3 cellular contexts compared by ENCODE assay signal in the genomic region with DNA sequence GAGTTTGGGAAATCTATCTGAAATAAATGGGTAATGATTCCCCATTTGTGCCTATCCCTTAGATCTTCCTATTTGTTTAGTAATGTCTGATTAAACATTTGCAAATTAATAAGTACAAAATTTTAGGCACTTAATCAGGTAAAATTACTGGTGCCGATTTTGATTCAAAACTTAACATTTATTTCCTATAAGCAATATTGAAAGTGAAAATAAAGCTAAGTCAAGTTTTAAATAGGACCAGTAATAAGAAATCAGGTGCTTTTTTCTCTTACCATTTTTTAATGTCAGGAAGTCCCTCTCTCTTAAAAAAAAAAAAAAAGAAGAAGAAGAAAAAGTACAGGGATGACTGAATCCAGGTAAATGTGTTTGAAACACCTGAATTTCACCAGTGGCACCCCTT.
TF ChIP-seq lines count a peak whose summit lies in the region.

No MANE protein-coding gene starts in this region.

TF ChIP-seq in liver, 16 proteins besides CTCF, POLR2A, EP300 and RAD21:
- no peak for TF ChIP-seq JUND (IDR thresholded peaks at IDR 0.05)
- TF ChIP-seq NR2F2 (IDR thresholded peaks at IDR 0.05) = no peak
- no peak for TF ChIP-seq HNF4A (conservative IDR thresholded peaks at IDR 0.05)
- TF ChIP-seq TAF1 (conservative IDR thresholded peaks at IDR 0.05) = no peak
- no peak for TF ChIP-seq RXRA (IDR thresholded peaks at IDR 0.05)
- TF ChIP-seq FOXA1 (IDR thresholded peaks at IDR 0.05) = no peak
- TF ChIP-seq, protein P1, sequence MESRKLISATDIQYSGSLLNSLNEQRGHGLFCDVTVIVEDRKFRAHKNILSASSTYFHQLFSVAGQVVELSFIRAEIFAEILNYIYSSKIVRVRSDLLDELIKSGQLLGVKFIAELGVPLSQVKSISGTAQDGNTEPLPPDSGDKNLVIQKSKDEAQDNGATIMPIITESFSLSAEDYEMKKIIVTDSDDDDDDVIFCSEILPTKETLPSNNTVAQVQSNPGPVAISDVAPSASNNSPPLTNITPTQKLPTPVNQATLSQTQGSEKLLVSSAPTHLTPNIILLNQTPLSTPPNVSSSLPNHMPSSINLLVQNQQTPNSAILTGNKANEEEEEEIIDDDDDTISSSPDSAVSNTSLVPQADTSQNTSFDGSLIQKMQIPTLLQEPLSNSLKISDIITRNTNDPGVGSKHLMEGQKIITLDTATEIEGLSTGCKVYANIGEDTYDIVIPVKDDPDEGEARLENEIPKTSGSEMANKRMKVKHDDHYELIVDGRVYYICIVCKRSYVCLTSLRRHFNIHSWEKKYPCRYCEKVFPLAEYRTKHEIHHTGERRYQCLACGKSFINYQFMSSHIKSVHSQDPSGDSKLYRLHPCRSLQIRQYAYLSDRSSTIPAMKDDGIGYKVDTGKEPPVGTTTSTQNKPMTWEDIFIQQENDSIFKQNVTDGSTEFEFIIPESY (IDR thresholded peaks at IDR 0.05) = no peak
- no peak for TF ChIP-seq SP1 (IDR thresholded peaks at IDR 0.05)
- TF ChIP-seq HNF4G (IDR thresholded peaks at IDR 0.05) = no peak
- no peak for TF ChIP-seq FOXA2 (IDR thresholded peaks at IDR 0.05)
- no peak for TF ChIP-seq EGR1 (IDR thresholded peaks at IDR 0.05; ENCODE audit: low read depth in 2 of 2)
- no peak for TF ChIP-seq YY1 (IDR thresholded peaks at IDR 0.05)
- no peak for TF ChIP-seq ATF3 (IDR thresholded peaks at IDR 0.05)
- TF ChIP-seq, protein P2, sequence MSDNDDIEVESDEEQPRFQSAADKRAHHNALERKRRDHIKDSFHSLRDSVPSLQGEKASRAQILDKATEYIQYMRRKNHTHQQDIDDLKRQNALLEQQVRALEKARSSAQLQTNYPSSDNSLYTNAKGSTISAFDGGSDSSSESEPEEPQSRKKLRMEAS (IDR thresholded peaks at IDR 0.05) = no peak
- TF ChIP-seq, protein P3, sequence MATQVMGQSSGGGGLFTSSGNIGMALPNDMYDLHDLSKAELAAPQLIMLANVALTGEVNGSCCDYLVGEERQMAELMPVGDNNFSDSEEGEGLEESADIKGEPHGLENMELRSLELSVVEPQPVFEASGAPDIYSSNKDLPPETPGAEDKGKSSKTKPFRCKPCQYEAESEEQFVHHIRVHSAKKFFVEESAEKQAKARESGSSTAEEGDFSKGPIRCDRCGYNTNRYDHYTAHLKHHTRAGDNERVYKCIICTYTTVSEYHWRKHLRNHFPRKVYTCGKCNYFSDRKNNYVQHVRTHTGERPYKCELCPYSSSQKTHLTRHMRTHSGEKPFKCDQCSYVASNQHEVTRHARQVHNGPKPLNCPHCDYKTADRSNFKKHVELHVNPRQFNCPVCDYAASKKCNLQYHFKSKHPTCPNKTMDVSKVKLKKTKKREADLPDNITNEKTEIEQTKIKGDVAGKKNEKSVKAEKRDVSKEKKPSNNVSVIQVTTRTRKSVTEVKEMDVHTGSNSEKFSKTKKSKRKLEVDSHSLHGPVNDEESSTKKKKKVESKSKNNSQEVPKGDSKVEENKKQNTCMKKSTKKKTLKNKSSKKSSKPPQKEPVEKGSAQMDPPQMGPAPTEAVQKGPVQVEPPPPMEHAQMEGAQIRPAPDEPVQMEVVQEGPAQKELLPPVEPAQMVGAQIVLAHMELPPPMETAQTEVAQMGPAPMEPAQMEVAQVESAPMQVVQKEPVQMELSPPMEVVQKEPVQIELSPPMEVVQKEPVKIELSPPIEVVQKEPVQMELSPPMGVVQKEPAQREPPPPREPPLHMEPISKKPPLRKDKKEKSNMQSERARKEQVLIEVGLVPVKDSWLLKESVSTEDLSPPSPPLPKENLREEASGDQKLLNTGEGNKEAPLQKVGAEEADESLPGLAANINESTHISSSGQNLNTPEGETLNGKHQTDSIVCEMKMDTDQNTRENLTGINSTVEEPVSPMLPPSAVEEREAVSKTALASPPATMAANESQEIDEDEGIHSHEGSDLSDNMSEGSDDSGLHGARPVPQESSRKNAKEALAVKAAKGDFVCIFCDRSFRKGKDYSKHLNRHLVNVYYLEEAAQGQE (IDR thresholded peaks at IDR 0.05) = no peak
- TF ChIP-seq GABPA (IDR thresholded peaks at IDR 0.05 in 1 of 2, conservative IDR thresholded peaks at IDR 0.05 in 1 of 2) = no peak

TF ChIP-seq in HepG2, 621 proteins besides CTCF, POLR2A, EP300 and RAD21 (continues in another document):
- no peak for TF ChIP-seq ZNF782 (CRISPR knock-in tag; IDR thresholded peaks at IDR 0.05; ENCODE audit: borderline replicate concordance)
- TF ChIP-seq SETDB1 (CRISPR knock-in tag; IDR thresholded peaks at IDR 0.05; ENCODE audit: borderline replicate concordance) = no peak
- TF ChIP-seq PAX8 (CRISPR knock-in tag; IDR thresholded peaks at IDR 0.05; ENCODE audit: borderline replicate concordance) = no peak
- no peak for TF ChIP-seq ZNF124 (CRISPR knock-in tag; IDR thresholded peaks at IDR 0.05)
- TF ChIP-seq HOXA3 (CRISPR knock-in tag; IDR thresholded peaks at IDR 0.05) = no peak
- no peak for TF ChIP-seq FOXK1 (CRISPR knock-in tag; IDR thresholded peaks at IDR 0.05; ENCODE audit: borderline replicate concordance, low read depth)
- no peak for TF ChIP-seq PCBP1 (IDR thresholded peaks at IDR 0.05; ENCODE audit: borderline replicate concordance, low read depth, low read length)
- TF ChIP-seq RARG (CRISPR knock-in tag; IDR thresholded peaks at IDR 0.05; ENCODE audit: low read depth) = no peak
- TF ChIP-seq PPARG (CRISPR knock-in tag; conservative IDR thresholded peaks at IDR 0.05) = no peak
- no peak for TF ChIP-seq ZNF619 (CRISPR knock-in tag; IDR thresholded peaks at IDR 0.05)
- no peak for TF ChIP-seq ZBTB40 (IDR thresholded peaks at IDR 0.05)
- no peak for TF ChIP-seq ZBTB40 (CRISPR knock-in tag; IDR thresholded peaks at IDR 0.05)
- no peak for TF ChIP-seq ZNF720 (CRISPR knock-in tag; IDR thresholded peaks at IDR 0.05)

TF ChIP-seq in GM12878, 131 proteins besides CTCF, POLR2A, EP300 and RAD21:
- TF ChIP-seq ATF2 (IDR thresholded peaks at IDR 0.05; ENCODE audit: low read length) (no peak), ZNF622 (IDR thresholded peaks at IDR 0.05) (no peak), JUNB (IDR thresholded peaks at IDR 0.05) (peak; percentile 66), NFIC (IDR thresholded peaks at IDR 0.05; ENCODE audit: low read depth, low read length) (0 out of 2 replicates have a peak, but pooled peaks have one; percentile 24), ZNF384 (IDR thresholded peaks at IDR 0.05; ENCODE audit: borderline replicate concordance, low read depth, low read length) (peak; percentile 65)
- TF ChIP-seq, protein P4, sequence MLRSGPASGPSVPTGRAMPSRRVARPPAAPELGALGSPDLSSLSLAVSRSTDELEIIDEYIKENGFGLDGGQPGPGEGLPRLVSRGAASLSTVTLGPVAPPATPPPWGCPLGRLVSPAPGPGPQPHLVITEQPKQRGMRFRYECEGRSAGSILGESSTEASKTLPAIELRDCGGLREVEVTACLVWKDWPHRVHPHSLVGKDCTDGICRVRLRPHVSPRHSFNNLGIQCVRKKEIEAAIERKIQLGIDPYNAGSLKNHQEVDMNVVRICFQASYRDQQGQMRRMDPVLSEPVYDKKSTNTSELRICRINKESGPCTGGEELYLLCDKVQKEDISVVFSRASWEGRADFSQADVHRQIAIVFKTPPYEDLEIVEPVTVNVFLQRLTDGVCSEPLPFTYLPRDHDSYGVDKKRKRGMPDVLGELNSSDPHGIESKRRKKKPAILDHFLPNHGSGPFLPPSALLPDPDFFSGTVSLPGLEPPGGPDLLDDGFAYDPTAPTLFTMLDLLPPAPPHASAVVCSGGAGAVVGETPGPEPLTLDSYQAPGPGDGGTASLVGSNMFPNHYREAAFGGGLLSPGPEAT (IDR thresholded peaks at IDR 0.05; ENCODE audit: low read depth) = peak; percentile 31; the same call in 1 of the 2 replicates
- TF ChIP-seq, protein P5, sequence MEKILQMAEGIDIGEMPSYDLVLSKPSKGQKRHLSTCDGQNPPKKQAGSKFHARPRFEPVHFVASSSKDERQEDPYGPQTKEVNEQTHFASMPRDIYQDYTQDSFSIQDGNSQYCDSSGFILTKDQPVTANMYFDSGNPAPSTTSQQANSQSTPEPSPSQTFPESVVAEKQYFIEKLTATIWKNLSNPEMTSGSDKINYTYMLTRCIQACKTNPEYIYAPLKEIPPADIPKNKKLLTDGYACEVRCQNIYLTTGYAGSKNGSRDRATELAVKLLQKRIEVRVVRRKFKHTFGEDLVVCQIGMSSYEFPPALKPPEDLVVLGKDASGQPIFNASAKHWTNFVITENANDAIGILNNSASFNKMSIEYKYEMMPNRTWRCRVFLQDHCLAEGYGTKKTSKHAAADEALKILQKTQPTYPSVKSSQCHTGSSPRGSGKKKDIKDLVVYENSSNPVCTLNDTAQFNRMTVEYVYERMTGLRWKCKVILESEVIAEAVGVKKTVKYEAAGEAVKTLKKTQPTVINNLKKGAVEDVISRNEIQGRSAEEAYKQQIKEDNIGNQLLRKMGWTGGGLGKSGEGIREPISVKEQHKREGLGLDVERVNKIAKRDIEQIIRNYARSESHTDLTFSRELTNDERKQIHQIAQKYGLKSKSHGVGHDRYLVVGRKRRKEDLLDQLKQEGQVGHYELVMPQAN (conservative IDR thresholded peaks at IDR 0.05) = 0 out of 2 replicates have a peak, but pooled peaks have one; percentile 20
